22 cellular contexts compared by ENCODE assay signal in the genomic region with DNA sequence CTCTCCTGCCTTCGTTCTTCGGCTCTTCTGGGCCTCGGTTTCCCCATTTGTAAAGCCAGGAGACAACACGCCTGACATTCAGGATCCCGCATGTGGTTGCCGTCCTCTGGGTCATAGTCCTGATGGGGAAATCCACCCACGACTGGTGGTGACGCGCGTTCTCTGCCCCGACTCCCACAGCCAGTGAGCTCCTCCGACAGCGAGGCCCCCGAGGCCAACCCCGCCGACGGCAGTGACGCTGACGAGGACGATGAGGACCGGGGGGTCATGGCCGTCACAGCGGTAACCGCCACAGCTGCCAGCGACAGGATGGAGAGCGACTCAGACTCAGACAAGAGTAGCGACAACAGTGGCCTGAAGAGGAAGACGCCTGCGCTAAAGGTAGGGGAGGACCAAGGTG. TPM values are rescaled to one million over a fixed set of nuclear protein-coding genes. Genes with fewer than 3 reads are reported as not detected.
A peak's percentile ranks its signal among the peaks of the same experiment; 100 is the strongest.
DNase-seq lines count a peak whose midpoint lies in the region; ATAC-seq, FAIRE-seq and TF ChIP-seq lines count a peak whose summit lies in the region.
"Had no signal": no experiment of that assay in that cellular context is flagged by ENCODE, and none has a peak within 500 bp of the region (broad histone marks: within the 10 kb centered on the region; RNA-seq: fewer than 3 reads in every experiment).

No MANE protein-coding gene starts in this region.

- H3K27ac ChIP-seq in HepG2 (ENCODE audit: extremely low read length, insufficient read depth, low read length): no peak overlapping the region
- no peak overlapping the region for H3K27ac ChIP-seq in right lobe of liver
- no peak overlapping the region for H3K27ac ChIP-seq in IMR-90 (ENCODE audit: insufficient read depth, low read length)
- H3K27ac ChIP-seq in osteoblast (ENCODE audit: low read depth, low read length): no peak overlapping the region
- H3K27ac ChIP-seq: C4-2B, HL-60 had no signal

- BruUV-seq in HepG2 (replicated peaks; lab: Mats Ljungman, UMichigan) (no TSS peak), IMR-90 (replicated peaks; lab: Mats Ljungman, UMichigan) (no TSS peak)

- no peaks in the 10 kb centered on the region for H3K79me2 ChIP-seq in HepG2 (ENCODE audit: insufficient read depth, low read length)
- peaks cover 5% of the 10 kb centered on the region for H3K79me2 ChIP-seq in osteoblast (ENCODE audit: insufficient read depth, low read length)

- no peak overlapping the region for H3K23ac ChIP-seq in IMR-90 (ENCODE audit: low read depth, low read length)

- no peak overlapping the region for H4K8ac ChIP-seq in IMR-90 (ENCODE audit: low read depth in 2 of 2, low read length in 2 of 2)

- no peak for TF ChIP-seq RAD21 in HepG2 (CRISPR knock-in tag; IDR thresholded peaks at IDR 0.05)
- no peak for TF ChIP-seq RAD21 in IMR-90 (IDR thresholded peaks at IDR 0.05; ENCODE audit: low read length)

- no peak overlapping the region for H4K91ac ChIP-seq in IMR-90 (ENCODE audit: insufficient read depth, low read depth, low read length)

- H2BK15ac ChIP-seq in IMR-90 (ENCODE audit: low read depth, low read length): no peak overlapping the region

- no peak overlapping the region for H3K4me2 ChIP-seq in HepG2 (ENCODE audit: low read depth, low read length)
- H3K4me2 ChIP-seq in IMR-90 (ENCODE audit: low read depth, low read length): no peak overlapping the region
- H3K4me2 ChIP-seq in osteoblast (ENCODE audit: insufficient read depth, low read length): no peak overlapping the region

- H3K9ac ChIP-seq in HepG2 (ENCODE audit: insufficient read depth, low read depth, low read length) (no peak overlapping the region), IMR-90 (ENCODE audit: low read depth, low read length) (no peak overlapping the region)

- ATAC-seq in HepG2: no peak
- ATAC-seq in right lobe of liver: no peak
- ATAC-seq in IMR-90 (ENCODE audit: low read depth): no peak
- no peak for ATAC-seq in HG03342 (IDR thresholded peaks at IDR 0.05; ENCODE audit: unreplicated experiment)

- 98% methylated on average over 29 of the region's 29 CpGs for WGBS in HepG2 (ENCODE audit: low lambda C conversion rate)
- 67% methylated on average over 3 of the region's 29 CpGs for WGBS in right lobe of liver (ENCODE audit: insufficient coverage, low coverage, low lambda C conversion rate, missing lambda C conversion rate)
- WGBS in IMR-90 (ENCODE audit: extremely low coverage in 2 of 2, insufficient read length in 1 of 2), 2 experiments: 91% methylated on average over 14 of the region's 29 CpGs; no CpG with 5 or more reads in 1 of the 2 experiments

- no peak overlapping the region for H2AK9ac ChIP-seq in IMR-90 (replicated peaks; ENCODE audit: low read depth, low read length, poor library complexity)

- no peak overlapping the region for H3K18ac ChIP-seq in IMR-90 (ENCODE audit: low read depth, low read length)

- H2AFZ ChIP-seq in HepG2 (ENCODE audit: low read length) (no peak overlapping the region), IMR-90 (replicated peaks; ENCODE audit: low read length, poor library complexity) (peak overlapping the region; percentile 21), osteoblast (ENCODE audit: low read length) (no peak overlapping the region)

- H2BK20ac ChIP-seq in IMR-90 (ENCODE audit: low read depth, low read length): no peak overlapping the region

- FAIRE-seq in HepG2 (lab: Jason Lieb, UNC): no peak
- FAIRE-seq: GM12892, GM18507 had no signal

- H3K36me3 ChIP-seq in HepG2 (replicated peaks in 1 of 2; ENCODE audit: control insufficient read depth in 1 of 2, insufficient read depth in 2 of 2, low read length in 2 of 2) (peaks cover 22 to 36% of the 10 kb centered on the region in 2 experiments), right lobe of liver (peaks cover 0 to 9% (median 3%) of the 10 kb centered on the region in 4 donors), IMR-90 (ENCODE audit: control insufficient read depth, insufficient read depth, low read length) (peaks cover 56% of the 10 kb centered on the region), osteoblast (ENCODE audit: insufficient read depth, low read length) (peaks cover 44% of the 10 kb centered on the region)

- H3K14ac ChIP-seq in IMR-90 (replicated peaks; ENCODE audit: low read depth, low read length): no peak overlapping the region

- H4K20me1 ChIP-seq in HepG2 (ENCODE audit: insufficient read depth, low read length): no peaks in the 10 kb centered on the region
- H4K20me1 ChIP-seq in IMR-90 (ENCODE audit: insufficient read depth, low read length): peaks cover 14% of the 10 kb centered on the region; the same call in 1 of the 2 replicates
- peaks cover 4% of the 10 kb centered on the region for H4K20me1 ChIP-seq in osteoblast (ENCODE audit: insufficient read depth, low read length)

- H2BK120ac ChIP-seq in IMR-90 (ENCODE audit: low read depth, low read length): no peak overlapping the region

- in situ Hi-C loops in HepG2 (cut with HindIII; ENCODE audit: extremely low pct_ligation_motif_present, low pct_unique_long_range_greater_than_20kb): no loop called here
- in situ Hi-C loops in IMR-90 (cut with MboI; ENCODE audit: low sequenced_read_pairs): no loop called here

- H3K4me1 ChIP-seq in HepG2 (ENCODE audit: insufficient read depth, low read length) (no peaks in the 10 kb centered on the region), right lobe of liver (no peaks in the 10 kb centered on the region), IMR-90 (ENCODE audit: control insufficient read depth, insufficient read depth, low read length) (no peaks in the 10 kb centered on the region), osteoblast (ENCODE audit: insufficient read depth, low read length) (no peaks in the 10 kb centered on the region)
- H3K4me1 ChIP-seq: Caco-2 had no signal

- CTCF ChIA-PET in HepG2 (lab: Yijun Ruan, JAX; ENCODE audit: low intra/inter-chr PET ratio, low total read pairs): no interaction called here
- CTCF ChIA-PET in IMR-90 (lab: Yijun Ruan, JAX): no interaction called here

- TF ChIP-seq POLR2A in HepG2 (IDR thresholded peaks at IDR 0.05; ENCODE audit: insufficient read depth in 1 of 2, low read depth in 2 of 2, low read length in 2 of 2) (no peak), right lobe of liver (IDR thresholded peaks at IDR 0.05) (no peak), IMR-90 (IDR thresholded peaks at IDR 0.05; ENCODE audit: low read depth, low read length) (no peak)

- no peak overlapping the region for H2BK5ac ChIP-seq in IMR-90 (ENCODE audit: low read depth, low read length, poor library complexity, severe bottlenecking)

- H3K79me1 ChIP-seq in IMR-90 (ENCODE audit: low read depth in 1 of 2, low read length in 2 of 2): peaks cover 13 to 37% of the 10 kb centered on the region in 2 experiments

- no peak for DNase-seq in HepG2 (ENCODE audit: low spot score)
- DNase-seq in right lobe of liver: no peak
- DNase-seq in IMR-90: no peak
- peak; percentile 79 for DNase-seq in osteoblast (ENCODE audit: insufficient read length, low spot score, missing footprints)
- DNase-seq in NCI-H69 (lab: John Stamatoyannopoulos, UW): no peak
- DNase-seq: Caco-2; CD4-positive, alpha-beta T cell; DMS153; DMS79; GDM1; GOT3; HCEC 1CT; KG1 had no signal

- intact Hi-C loops in HepG2 (cut with micrococcal nuclease; ENCODE audit: unreplicated experiment) (no loop called here), right lobe of liver (cut with DNase I) (no loop called here), IMR-90 (cut with micrococcal nuclease) (no loop called here)

- TF ChIP-seq EP300 in HepG2 (IDR thresholded peaks at IDR 0.05; ENCODE audit: low read depth in 2 of 2, low read length in 2 of 2): no peak
- TF ChIP-seq EP300 in HepG2 (CRISPR knock-in tag; IDR thresholded peaks at IDR 0.05; ENCODE audit: borderline replicate concordance): no peak

- H4K5ac ChIP-seq in IMR-90 (ENCODE audit: low read depth, low read length): no peak overlapping the region

- TF ChIP-seq CTCF in HepG2 (CRISPR knock-in tag; IDR thresholded peaks at IDR 0.05): no peak
- TF ChIP-seq CTCF in right lobe of liver (IDR thresholded peaks at IDR 0.05): no peak
- no peak for TF ChIP-seq CTCF in IMR-90 (conservative IDR thresholded peaks at IDR 0.05; ENCODE audit: low read depth, low read length)
- TF ChIP-seq CTCF in osteoblast (IDR thresholded peaks at IDR 0.05; ENCODE audit: extremely low read depth, low read depth, low read length): no peak

- no peak overlapping the region for H3K56ac ChIP-seq in IMR-90 (ENCODE audit: extremely low read depth, insufficient read depth, low read length)

- no peak overlapping the region for H3K4ac ChIP-seq in IMR-90 (ENCODE audit: low read depth, low read length)

- dilution Hi-C loops in IMR-90 (cut with HindIII; ENCODE audit: low sequenced_read_pairs, unreplicated experiment): no loop called here

- POLR2A ChIA-PET in HepG2 (lab: Yijun Ruan, JAX): no interaction called here
- POLR2A ChIA-PET in IMR-90 (lab: Charles Lee; ENCODE audit: unreplicated experiment): no interaction called here

- peaks cover 13% of the 10 kb centered on the region for H3K9me1 ChIP-seq in IMR-90 (ENCODE audit: insufficient read depth, low read length)

- H2AK5ac ChIP-seq in IMR-90 (ENCODE audit: low read depth, low read length): no peak overlapping the region

- H3K4me3 ChIP-seq in HepG2 (replicated peaks in 1 of 3; ENCODE audit: insufficient read depth in 1 of 3, low read depth in 2 of 3, low read length in 3 of 3) (no peak overlapping the region), right lobe of liver (no peak overlapping the region), IMR-90 (ENCODE audit: insufficient read depth, low read depth, low read length) (no peak overlapping the region), osteoblast (ENCODE audit: insufficient read depth, low read length) (no peak overlapping the region)

- H3K9me3 ChIP-seq in HepG2 (ENCODE audit: low read length) (no peaks in the 10 kb centered on the region), right lobe of liver (no peaks in the 10 kb centered on the region), IMR-90 (ENCODE audit: control insufficient read depth, insufficient read depth, low read length) (no peaks in the 10 kb centered on the region), osteoblast (ENCODE audit: low read depth, low read length) (no peaks in the 10 kb centered on the region)
- H3K9me3 ChIP-seq: Caco-2 had no signal

- H3K27me3 ChIP-seq in HepG2 (ENCODE audit: control insufficient read depth in 1 of 2, insufficient read depth in 2 of 2, low read length in 2 of 2) (no peaks in the 10 kb centered on the region; a peak in 1 of 5 replicates), right lobe of liver (no peaks in the 10 kb centered on the region), IMR-90 (ENCODE audit: control insufficient read depth, insufficient read depth, low read length) (no peaks in the 10 kb centered on the region), osteoblast (ENCODE audit: insufficient read depth, low read length) (no peaks in the 10 kb centered on the region)

RNA-seq across cellular contexts. Expression of a gene that starts 16.4 kb away (rescaled TPM):
- total RNA-seq in HepG2 (2016; rRNA removed; fragmentation: Illumina TruSeq; extraction: Trizol): 47.9 and 51.1 TPM in 2 replicates
- 7.5 and 8.8 TPM in 2 replicates for total RNA-seq in HepG2 (2016; cell fraction: cytosol; rRNA removed; fragmentation: Illumina TruSeq; extraction: Trizol; ENCODE audit: low read depth)
- 38.9 and 55.4 TPM in 2 replicates for total RNA-seq in HepG2 (2016; cell fraction: insoluble cytoplasmic fraction; rRNA removed; fragmentation: Illumina TruSeq; extraction: Trizol)
- 11.6 and 13.8 TPM in 2 replicates for total RNA-seq in HepG2 (2016; cell fraction: membrane; rRNA removed; fragmentation: Illumina TruSeq; extraction: Trizol)
- total RNA-seq in HepG2 (2016; cell fraction: nucleus; rRNA removed; fragmentation: Illumina TruSeq; extraction: Trizol): 29.4 and 31.2 TPM in 2 replicates
- 20.0 and 26.0 TPM in 2 replicates for polyA plus RNA-seq in HepG2 (2011; rRNA removed)
- polyA plus RNA-seq in HepG2 (2011; cell fraction: cytosol; rRNA removed): 11.0 and 22.9 TPM in 2 replicates
- 50.4 and 56.5 TPM in 2 replicates for polyA plus RNA-seq in HepG2 (2011; cell fraction: nucleus; rRNA removed)
- 20.9 and 29.2 TPM in 2 replicates for polyA plus RNA-seq in HepG2 (2012)
- 5.7 and 6.4 TPM in 2 replicates for polyA plus RNA-seq in HepG2 (2016; cell fraction: cytosol; fragmentation: Illumina TruSeq; extraction: Trizol; ENCODE audit: low read depth)
- 59.0 and 65.1 TPM in 2 replicates for polyA plus RNA-seq in HepG2 (2016; cell fraction: insoluble cytoplasmic fraction; fragmentation: Illumina TruSeq; extraction: Trizol; ENCODE audit: low read depth)
- polyA plus RNA-seq in HepG2 (2016; cell fraction: membrane; fragmentation: Illumina TruSeq; extraction: Trizol; ENCODE audit: low read depth): 8.6 and 10.8 TPM in 2 replicates
- polyA plus RNA-seq in HepG2 (2016; cell fraction: nucleus; fragmentation: Illumina TruSeq; extraction: Trizol; ENCODE audit: insufficient read depth, low read depth): 76.7 and 79.6 TPM in 2 replicates
- polyA minus RNA-seq in HepG2 (2011; rRNA and poly(A)+ RNA removed; ENCODE audit: low replicate concordance): 12.6 and 23.4 TPM in 2 replicates
- 10.2 and 16.9 TPM in 2 replicates for polyA minus RNA-seq in HepG2 (2011; cell fraction: cytosol; rRNA and poly(A)+ RNA removed)
- 12.0 and 12.8 TPM in 2 replicates for polyA minus RNA-seq in HepG2 (2011; cell fraction: nucleus; rRNA and poly(A)+ RNA removed)
- total RNA-seq in right lobe of liver: 10 to 100 TPM in 5 of 6 experiments, 1 to 10 TPM in 1; 8.4 to 16.3 (median 14.0) TPM
- total RNA-seq in IMR-90 (2012; rRNA removed): 35.8 and 45.5 TPM in 2 replicates
- 48.5 and 53.0 TPM in 2 replicates for polyA plus RNA-seq in IMR-90 (2012; rRNA removed)
- polyA plus RNA-seq in IMR-90 (2012; cell fraction: cytosol; rRNA removed): 52.7 and 54.3 TPM in 2 replicates
- polyA plus RNA-seq in IMR-90 (2012; cell fraction: nucleus; rRNA removed; ENCODE audit: low replicate concordance): 90.4 and 123 TPM in 2 replicates
- 44.2 and 48.5 TPM in 2 replicates for total RNA-seq in osteoblast

RNA-seq across cellular contexts. Expression of a gene that starts 29.8 kb away (rescaled TPM):
- total RNA-seq in HepG2 (2016; rRNA removed; fragmentation: Illumina TruSeq; extraction: Trizol) (0.80 and 1.3 TPM in 2 replicates), right lobe of liver (10 to 100 TPM; 28.4 to 51.2 (median 39.3) TPM), IMR-90 (2012; rRNA removed) (under 0.01 TPM in 2 replicates), osteoblast (under 0.01 TPM in 2 replicates)
- total RNA-seq in HepG2 (2016; cell fraction: cytosol; rRNA removed; fragmentation: Illumina TruSeq; extraction: Trizol; ENCODE audit: low read depth): 1.2 and 1.4 TPM in 2 replicates
- total RNA-seq in HepG2 (2016; cell fraction: insoluble cytoplasmic fraction; rRNA removed; fragmentation: Illumina TruSeq; extraction: Trizol): 0.68 and 1.3 TPM in 2 replicates
- 0.12 and 0.21 TPM in 2 replicates for total RNA-seq in HepG2 (2016; cell fraction: membrane; rRNA removed; fragmentation: Illumina TruSeq; extraction: Trizol)
- 1.0 and 1.1 TPM in 2 replicates for total RNA-seq in HepG2 (2016; cell fraction: nucleus; rRNA removed; fragmentation: Illumina TruSeq; extraction: Trizol)
- polyA plus RNA-seq in HepG2 (2011; rRNA removed) (1.1 and 1.9 TPM in 2 replicates), IMR-90 (2012; rRNA removed) (0.07 and 0.09 TPM in 2 replicates)
- 0.72 and 0.76 TPM in 2 replicates for polyA plus RNA-seq in HepG2 (2011; cell fraction: cytosol; rRNA removed)
- 12.5 and 14.8 TPM in 2 replicates for polyA plus RNA-seq in HepG2 (2011; cell fraction: nucleus; rRNA removed)
- 0.82 and 1.4 TPM in 2 replicates for polyA plus RNA-seq in HepG2 (2012)
- 1.2 and 1.5 TPM in 2 replicates for polyA plus RNA-seq in HepG2 (2016; cell fraction: cytosol; fragmentation: Illumina TruSeq; extraction: Trizol; ENCODE audit: low read depth)
- 0.48 and 0.53 TPM in 2 replicates for polyA plus RNA-seq in HepG2 (2016; cell fraction: insoluble cytoplasmic fraction; fragmentation: Illumina TruSeq; extraction: Trizol; ENCODE audit: low read depth)
- 0.08 and 0.13 TPM in 2 replicates for polyA plus RNA-seq in HepG2 (2016; cell fraction: membrane; fragmentation: Illumina TruSeq; extraction: Trizol; ENCODE audit: low read depth)
- polyA plus RNA-seq in HepG2 (2016; cell fraction: nucleus; fragmentation: Illumina TruSeq; extraction: Trizol; ENCODE audit: insufficient read depth, low read depth): 2.9 and 3.1 TPM in 2 replicates
- 0.19 and 0.78 TPM in 2 replicates for polyA minus RNA-seq in HepG2 (2011; rRNA and poly(A)+ RNA removed; ENCODE audit: low replicate concordance)
- 1.1 and 1.3 TPM in 2 replicates for polyA minus RNA-seq in HepG2 (2011; cell fraction: cytosol; rRNA and poly(A)+ RNA removed)
- 1.0 and 1.6 TPM in 2 replicates for polyA minus RNA-seq in HepG2 (2011; cell fraction: nucleus; rRNA and poly(A)+ RNA removed)
- 0.09 and 0.10 TPM in 2 replicates for polyA plus RNA-seq in IMR-90 (2012; cell fraction: cytosol; rRNA removed)
- polyA plus RNA-seq in IMR-90 (2012; cell fraction: nucleus; rRNA removed; ENCODE audit: low replicate concordance): 0.09 and 0.20 TPM in 2 replicates
- total RNA-seq: CD4-positive, alpha-beta T cell had no signal

RNA-seq across cellular contexts. Expression of a gene that starts 30.9 kb away (rescaled TPM):
- total RNA-seq in HepG2 (2016; rRNA removed; fragmentation: Illumina TruSeq; extraction: Trizol) (33.6 and 35.5 TPM in 2 replicates), right lobe of liver (10 to 100 TPM; 47.2 to 79.1 (median 58.8) TPM), IMR-90 (2012; rRNA removed) (74.2 and 84.2 TPM in 2 replicates), osteoblast (120 and 136 TPM in 2 replicates)
- 82.0 and 89.5 TPM in 2 replicates for total RNA-seq in HepG2 (2016; cell fraction: cytosol; rRNA removed; fragmentation: Illumina TruSeq; extraction: Trizol; ENCODE audit: low read depth)
- 26.5 and 40.3 TPM in 2 replicates for total RNA-seq in HepG2 (2016; cell fraction: insoluble cytoplasmic fraction; rRNA removed; fragmentation: Illumina TruSeq; extraction: Trizol)
- 92.4 and 97.7 TPM in 2 replicates for total RNA-seq in HepG2 (2016; cell fraction: membrane; rRNA removed; fragmentation: Illumina TruSeq; extraction: Trizol)
- 14.4 and 21.6 TPM in 2 replicates for total RNA-seq in HepG2 (2016; cell fraction: nucleus; rRNA removed; fragmentation: Illumina TruSeq; extraction: Trizol)
- polyA plus RNA-seq in HepG2 (2011; rRNA removed) (34.9 and 44.2 TPM in 2 replicates), IMR-90 (2012; rRNA removed) (86.5 and 98.3 TPM in 2 replicates)
- 33.0 and 55.5 TPM in 2 replicates for polyA plus RNA-seq in HepG2 (2011; cell fraction: cytosol; rRNA removed)
- 41.1 and 57.2 TPM in 2 replicates for polyA plus RNA-seq in HepG2 (2011; cell fraction: nucleus; rRNA removed)
- 24.9 and 32.9 TPM in 2 replicates for polyA plus RNA-seq in HepG2 (2012)
- 99.5 and 107 TPM in 2 replicates for polyA plus RNA-seq in HepG2 (2016; cell fraction: cytosol; fragmentation: Illumina TruSeq; extraction: Trizol; ENCODE audit: low read depth)
- 35.2 and 44.8 TPM in 2 replicates for polyA plus RNA-seq in HepG2 (2016; cell fraction: insoluble cytoplasmic fraction; fragmentation: Illumina TruSeq; extraction: Trizol; ENCODE audit: low read depth)
- polyA plus RNA-seq in HepG2 (2016; cell fraction: membrane; fragmentation: Illumina TruSeq; extraction: Trizol; ENCODE audit: low read depth): 107 and 115 TPM in 2 replicates
- 46.4 and 52.3 TPM in 2 replicates for polyA plus RNA-seq in HepG2 (2016; cell fraction: nucleus; fragmentation: Illumina TruSeq; extraction: Trizol; ENCODE audit: insufficient read depth, low read depth)
- polyA minus RNA-seq in HepG2 (2011; rRNA and poly(A)+ RNA removed; ENCODE audit: low replicate concordance): 27.9 and 43.0 TPM in 2 replicates
- polyA minus RNA-seq in HepG2 (2011; cell fraction: cytosol; rRNA and poly(A)+ RNA removed): 17.5 and 20.2 TPM in 2 replicates
- 7.8 and 11.1 TPM in 2 replicates for polyA minus RNA-seq in HepG2 (2011; cell fraction: nucleus; rRNA and poly(A)+ RNA removed)
- polyA plus RNA-seq in IMR-90 (2012; cell fraction: cytosol; rRNA removed): 112 and 127 TPM in 2 replicates
- 144 and 228 TPM in 2 replicates for polyA plus RNA-seq in IMR-90 (2012; cell fraction: nucleus; rRNA removed; ENCODE audit: low replicate concordance)

RNA-seq across cellular contexts. Expression of a gene that starts 46.5 kb away (rescaled TPM):
- 1.6 and 1.8 TPM in 2 replicates for total RNA-seq in HepG2 (2016; rRNA removed; fragmentation: Illumina TruSeq; extraction: Trizol)
- total RNA-seq in HepG2 (2016; cell fraction: cytosol; rRNA removed; fragmentation: Illumina TruSeq; extraction: Trizol; ENCODE audit: low read depth): 0.35 and 0.40 TPM in 2 replicates
- 0.94 and 1.8 TPM in 2 replicates for total RNA-seq in HepG2 (2016; cell fraction: insoluble cytoplasmic fraction; rRNA removed; fragmentation: Illumina TruSeq; extraction: Trizol)
- 0.65 TPM in 2 replicates for total RNA-seq in HepG2 (2016; cell fraction: membrane; rRNA removed; fragmentation: Illumina TruSeq; extraction: Trizol)
- total RNA-seq in HepG2 (2016; cell fraction: nucleus; rRNA removed; fragmentation: Illumina TruSeq; extraction: Trizol): 1.9 TPM in 2 replicates
- polyA plus RNA-seq in HepG2 (2011; rRNA removed): 4.8 and 6.3 TPM in 2 replicates
- polyA plus RNA-seq in HepG2 (2011; cell fraction: cytosol; rRNA removed): 1.6 and 1.9 TPM in 2 replicates
- polyA plus RNA-seq in HepG2 (2011; cell fraction: nucleus; rRNA removed): 31.7 and 40.6 TPM in 2 replicates
- 1.9 and 2.0 TPM in 2 replicates for polyA plus RNA-seq in HepG2 (2012)
- 0.12 and 0.53 TPM in 2 replicates for polyA plus RNA-seq in HepG2 (2016; cell fraction: cytosol; fragmentation: Illumina TruSeq; extraction: Trizol; ENCODE audit: low read depth)
- 0.77 and 1.4 TPM in 2 replicates for polyA plus RNA-seq in HepG2 (2016; cell fraction: insoluble cytoplasmic fraction; fragmentation: Illumina TruSeq; extraction: Trizol; ENCODE audit: low read depth)
- 0.11 and 0.52 TPM in 2 replicates for polyA plus RNA-seq in HepG2 (2016; cell fraction: membrane; fragmentation: Illumina TruSeq; extraction: Trizol; ENCODE audit: low read depth)
- polyA plus RNA-seq in HepG2 (2016; cell fraction: nucleus; fragmentation: Illumina TruSeq; extraction: Trizol; ENCODE audit: insufficient read depth, low read depth): 5.8 and 8.9 TPM in 2 replicates
- 0.47 and 3.5 TPM in 2 replicates for polyA minus RNA-seq in HepG2 (2011; rRNA and poly(A)+ RNA removed; ENCODE audit: low replicate concordance)
- 0.97 and 0.99 TPM in 2 replicates for polyA minus RNA-seq in HepG2 (2011; cell fraction: cytosol; rRNA and poly(A)+ RNA removed)
- 4.1 and 4.4 TPM in 2 replicates for polyA minus RNA-seq in HepG2 (2011; cell fraction: nucleus; rRNA and poly(A)+ RNA removed)
- 100 to 1,000 TPM in 4 of 6 experiments, 10 to 100 TPM in 2; 35.0 to 149 (median 117) TPM for total RNA-seq in right lobe of liver
- not detected in 2 replicates for total RNA-seq in IMR-90 (2012; rRNA removed)
- not detected in 2 replicates for polyA plus RNA-seq in IMR-90 (2012; rRNA removed)
- 0.03 and 0.05 TPM in 2 replicates for polyA plus RNA-seq in IMR-90 (2012; cell fraction: cytosol; rRNA removed)
- polyA plus RNA-seq in IMR-90 (2012; cell fraction: nucleus; rRNA removed; ENCODE audit: low replicate concordance): 0.36 and 0.41 TPM in 2 replicates
- 0.36 TPM in 1 of 2 replicates, not detected in the other for total RNA-seq in osteoblast
- total RNA-seq: A172, HT1080 had no signal
- polyA plus RNA-seq: BJ, IgD-negative memory B cell had no signal

RNA-seq across cellular contexts. Expression of a gene that starts 51.3 kb away (rescaled TPM):
- 7.1 and 12.0 TPM in 2 replicates for total RNA-seq in HepG2 (2016; rRNA removed; fragmentation: Illumina TruSeq; extraction: Trizol)
- 2.0 and 2.2 TPM in 2 replicates for total RNA-seq in HepG2 (2016; cell fraction: cytosol; rRNA removed; fragmentation: Illumina TruSeq; extraction: Trizol; ENCODE audit: low read depth)
- 5.8 and 13.0 TPM in 2 replicates for total RNA-seq in HepG2 (2016; cell fraction: insoluble cytoplasmic fraction; rRNA removed; fragmentation: Illumina TruSeq; extraction: Trizol)
- total RNA-seq in HepG2 (2016; cell fraction: membrane; rRNA removed; fragmentation: Illumina TruSeq; extraction: Trizol): 4.2 and 4.7 TPM in 2 replicates
- total RNA-seq in HepG2 (2016; cell fraction: nucleus; rRNA removed; fragmentation: Illumina TruSeq; extraction: Trizol): 10.2 and 12.3 TPM in 2 replicates
- polyA plus RNA-seq in HepG2 (2011; rRNA removed): 39.3 and 48.9 TPM in 2 replicates
- polyA plus RNA-seq in HepG2 (2011; cell fraction: cytosol; rRNA removed): 33.3 and 38.7 TPM in 2 replicates
- polyA plus RNA-seq in HepG2 (2011; cell fraction: nucleus; rRNA removed): 12.1 and 16.5 TPM in 2 replicates
- 8.4 and 14.3 TPM in 2 replicates for polyA plus RNA-seq in HepG2 (2012)
- polyA plus RNA-seq in HepG2 (2016; cell fraction: cytosol; fragmentation: Illumina TruSeq; extraction: Trizol; ENCODE audit: low read depth): 2.4 and 2.6 TPM in 2 replicates
- polyA plus RNA-seq in HepG2 (2016; cell fraction: insoluble cytoplasmic fraction; fragmentation: Illumina TruSeq; extraction: Trizol; ENCODE audit: low read depth): 6.6 and 8.6 TPM in 2 replicates
- polyA plus RNA-seq in HepG2 (2016; cell fraction: membrane; fragmentation: Illumina TruSeq; extraction: Trizol; ENCODE audit: low read depth): 4.2 and 4.9 TPM in 2 replicates
- polyA plus RNA-seq in HepG2 (2016; cell fraction: nucleus; fragmentation: Illumina TruSeq; extraction: Trizol; ENCODE audit: insufficient read depth, low read depth): 20.0 and 22.9 TPM in 2 replicates
- 0.77 and 28.9 TPM in 2 replicates for polyA minus RNA-seq in HepG2 (2011; rRNA and poly(A)+ RNA removed; ENCODE audit: low replicate concordance)
- 12.1 and 23.5 TPM in 2 replicates for polyA minus RNA-seq in HepG2 (2011; cell fraction: cytosol; rRNA and poly(A)+ RNA removed)
- 3.2 and 5.6 TPM in 2 replicates for polyA minus RNA-seq in HepG2 (2011; cell fraction: nucleus; rRNA and poly(A)+ RNA removed)
- 1,000 to 10,000 TPM in 2 of 6 experiments, 100 to 1,000 TPM in 4; 331 to 1,334 (median 524) TPM for total RNA-seq in right lobe of liver
- total RNA-seq in IMR-90 (2012; rRNA removed): not detected in 2 replicates
- polyA plus RNA-seq in IMR-90 (2012; rRNA removed): 0.03 TPM in 1 of 2 replicates, not detected in the other
- polyA plus RNA-seq in IMR-90 (2012; cell fraction: cytosol; rRNA removed): 0.01 and 0.07 TPM in 2 replicates
- not detected in 2 replicates for polyA plus RNA-seq in IMR-90 (2012; cell fraction: nucleus; rRNA removed; ENCODE audit: low replicate concordance)
- not detected in 2 replicates for total RNA-seq in osteoblast
- total RNA-seq: CD4-positive, alpha-beta T cell; HT1080 had no signal

Comparison
In these comparisons a context has a peak if more than half of its experiments do, and no peak if none do; other contexts are left out.
1. RNA of a gene that starts 29.8 kb away (total RNA-seq): 28.4 to 51.2 TPM in right lobe of liver; 0.12 to 1.4 TPM in HepG2, under 0.01 TPM in IMR-90 and under 0.01 TPM in osteoblast; every median in the first group is over 10 times any median in the second.